ENCODE assay signal across 15 cellular contexts in the genomic region with DNA sequence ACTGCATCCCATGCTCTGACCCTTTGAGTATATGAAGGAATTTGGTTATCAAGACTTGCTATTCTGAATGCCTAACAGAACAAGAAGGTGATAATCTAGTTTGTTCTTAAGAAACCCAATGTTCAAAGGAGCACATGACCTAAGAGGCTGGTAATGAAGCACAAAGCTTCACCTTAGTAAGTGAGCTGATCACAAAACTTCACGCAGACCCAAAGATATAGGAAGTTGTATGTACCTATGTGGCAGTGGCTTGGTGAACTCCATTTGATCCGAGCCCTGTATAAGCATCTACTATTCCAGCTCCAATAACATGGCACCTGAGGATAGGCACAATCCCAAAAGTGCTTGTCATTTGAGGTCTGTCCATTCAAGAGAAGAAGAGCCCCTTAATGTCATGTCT.
"Had no signal": no experiment of that assay in that cellular context is flagged by ENCODE, and none has a peak within 500 bp of the region (broad histone marks: within the 10 kb centered on the region; RNA-seq: fewer than 3 reads in every experiment).

No MANE protein-coding gene starts in this region.

- H3K36me3 Mint-ChIP-seq: type B pancreatic cell had no signal

- H3K4me3 Mint-ChIP-seq: stimulated activated memory B cell treated with anti-CD40 and anti-IgM and Interleukin-4, amounts not matched to agents 10 μg/mL and 1 μg/mL and 100 μg/mL, for 72 hours; type B pancreatic cell had no signal

- H3K9me3 Mint-ChIP-seq: activated CD4-positive, alpha-beta T cell treated with anti-CD3 and anti-CD28 coated beads, Interleukin-2, amount 10 ng/mL, durations not matched to agents 24 days and 14 days; stimulated activated memory B cell treated with anti-CD40 and anti-IgM and Interleukin-4, amounts not matched to agents 10 μg/mL and 1 μg/mL and 100 μg/mL, for 72 hours had no signal

- DNase-seq: activated CD4-positive, alpha-beta T cell treated with anti-CD3 and anti-CD28 coated beads, Interleukin-2, amount 10 ng/mL, durations not matched to agents 24 days and 14 days; caudate nucleus; effector CD8-positive, alpha-beta T cell; heart left ventricle; mammary epithelial cell; mucosa of descending colon; spleen; stimulated activated CD4-positive, alpha-beta T cell treated with anti-CD3 and anti-CD28 coated beads, Interleukin-1b, Interleukin-23, amount 100 ng/mL, for 48 hours had no signal

- H3K4me1 ChIP-seq: SJSA1 had no signal

- H3K27me3 Mint-ChIP-seq: activated CD4-positive, alpha-beta T cell treated with anti-CD3 and anti-CD28 coated beads, Interleukin-2, amount 10 ng/mL, durations not matched to agents 24 days and 14 days; stimulated activated memory B cell treated with anti-CD40 and anti-IgM and Interleukin-4, amounts not matched to agents 10 μg/mL and 1 μg/mL and 100 μg/mL, for 72 hours; type B pancreatic cell had no signal

- H3K9me3 ChIP-seq: heart left ventricle, mucosa of descending colon, SJSA1, spleen, suprapubic skin had no signal

- H3K4me3 ChIP-seq: coronary artery, heart left ventricle, mucosa of descending colon, SJSA1, spleen, suprapubic skin had no signal

- ATAC-seq: heart left ventricle; left lobe of liver; mucosa of descending colon; sciatic nerve; stimulated activated memory B cell treated with anti-CD40 and anti-IgM and Interleukin-4, amounts not matched to agents 10 μg/mL and 1 μg/mL and 100 μg/mL, for 72 hours had no signal

- H3K27me3 ChIP-seq: heart left ventricle, SJSA1, spleen, suprapubic skin had no signal

- H3K27ac Mint-ChIP-seq: stimulated activated memory B cell treated with anti-CD40 and anti-IgM and Interleukin-4, amounts not matched to agents 10 μg/mL and 1 μg/mL and 100 μg/mL, for 72 hours; type B pancreatic cell had no signal

- H3K36me3 ChIP-seq: heart left ventricle, SJSA1, spleen, suprapubic skin had no signal

- H3K27ac ChIP-seq: coronary artery, heart left ventricle, SJSA1, suprapubic skin had no signal
